In the genomic region with DNA sequence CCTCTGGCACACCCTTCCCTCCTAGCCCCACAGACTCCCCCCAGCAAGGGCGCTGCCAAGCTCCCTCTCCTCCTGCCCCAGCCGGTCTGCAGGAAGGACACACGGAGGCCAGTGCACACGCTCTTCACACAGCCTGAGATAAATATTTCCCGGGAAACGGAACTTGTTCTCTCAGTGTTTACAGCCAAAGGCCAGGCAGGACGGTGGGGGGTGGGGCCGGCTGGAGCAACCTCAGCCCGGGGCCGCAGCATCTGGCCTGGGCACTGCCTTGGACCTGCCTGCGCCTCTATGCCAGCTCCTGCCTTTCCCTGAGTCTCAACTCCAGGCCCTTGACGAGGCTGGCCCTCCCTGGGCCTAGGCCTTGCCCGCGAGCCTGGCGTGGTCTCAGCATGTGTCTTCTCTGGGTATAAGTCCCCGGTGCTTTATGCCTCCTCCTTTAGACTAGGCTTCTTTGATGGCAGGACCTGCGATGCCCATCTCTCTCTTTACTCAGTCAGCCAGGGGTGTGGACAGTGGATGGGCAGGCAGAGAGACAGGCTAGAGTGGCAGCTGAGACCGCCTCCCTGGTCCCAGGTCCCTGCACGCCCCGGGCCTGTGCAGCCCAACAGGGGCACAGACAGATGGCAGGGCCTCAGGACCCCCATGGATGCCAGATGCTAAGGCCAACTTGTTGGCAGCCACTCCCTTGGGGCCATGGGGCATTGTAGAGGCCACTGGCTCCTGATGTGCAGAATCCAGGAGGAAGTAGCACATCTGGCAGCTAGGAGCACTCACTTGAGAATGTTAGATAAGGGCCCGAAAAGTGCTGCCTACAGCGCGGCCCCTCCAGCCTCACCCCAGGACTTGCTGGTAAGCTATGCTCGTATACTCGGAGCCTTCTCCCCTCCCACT, we compare ENCODE assay signal across 11 cellular contexts. TPM values are rescaled to one million over a fixed set of nuclear protein-coding genes. Genes with fewer than 3 reads are reported as not detected.
DNase-seq lines count a peak whose midpoint lies in the region; ATAC-seq, FAIRE-seq and TF ChIP-seq lines count a peak whose summit lies in the region.
"Had no signal": no experiment of that assay in that cellular context is flagged by ENCODE, and none has a peak within 500 bp of the region (broad histone marks: within the 10 kb centered on the region; RNA-seq: fewer than 3 reads in every experiment).

No MANE protein-coding gene starts in this region.

- H3K9me3 Mint-ChIP-seq in GM23338 = no peaks in the 10 kb centered on the region

- TF ChIP-seq CTCF in GM23338 (conservative IDR thresholded peaks at IDR 0.05; ENCODE audit: low read depth in 2 of 2) = no peak
- no peak for TF ChIP-seq CTCF in D721Med (IDR thresholded peaks at IDR 0.05; ENCODE audit: insufficient read depth, missing control alignments)

- 0 out of 2 replicates have a peak overlapping the region, but pooled peaks have one; percentile 38 for H2AFZ ChIP-seq in GM23338

- no peaks in the 10 kb centered on the region for H3K36me3 ChIP-seq in GM23338 (ENCODE audit: insufficient read depth)

- no peaks in the 10 kb centered on the region for H3K36me3 Mint-ChIP-seq in GM23338 (ENCODE audit: low read depth)

- H3K27ac Mint-ChIP-seq in GM23338 = no peak overlapping the region

- no peaks in the 10 kb centered on the region for H3K9me2 ChIP-seq in GM23338 (ENCODE audit: insufficient read depth)

- no peak overlapping the region for H3K27ac ChIP-seq in GM23338 (ENCODE audit: low read depth)
- peak overlapping the region; percentile 70 for H3K27ac ChIP-seq in cingulate gyrus (ENCODE audit: low read depth, low read length)
- H3K27ac ChIP-seq in skin epidermis = peak overlapping the region in 14 of 21 experiments; percentile 22 to 86 (median 60)

- peak; percentile 38 for DNase-seq in GM23338 (ENCODE audit: low spot score)
- DNase-seq in left colon = peak; percentile 62 to 69
- no peak for DNase-seq in activated CD4-positive, alpha-beta T cell treated with anti-CD3 and anti-CD28 coated beads for 1 hour
- no peak for DNase-seq in D721Med (ENCODE audit: insufficient read length, low spot score)
- DNase-seq: NCI-H2029; SIG-M5; stimulated activated naive CD8-positive, alpha-beta T cell treated with anti-CD3 and anti-CD28 coated beads, Interleukin-15, Interleukin-2, amounts not matched to agents 100 U/mL and 50 U/mL, for 24 hours had no signal

- H3K79me2 ChIP-seq in GM23338 (replicated peaks; ENCODE audit: insufficient read depth) = no peaks in the 10 kb centered on the region

- intact Hi-C loops in left colon (cut with DNase I, micrococcal nuclease) = no loop called here

- H3K4me3 ChIP-seq in GM23338 (no peak overlapping the region), skin epidermis (no peak overlapping the region)

- H3K4me2 ChIP-seq in GM23338 = no peak overlapping the region

- peaks cover 17% of the 10 kb centered on the region for H3K27me3 Mint-ChIP-seq in GM23338 (ENCODE audit: insufficient read depth, low read depth, poor library complexity)

- peaks cover 7% of the 10 kb centered on the region for H3K4me1 Mint-ChIP-seq in GM23338

- H3K27me3 ChIP-seq in GM23338 (ENCODE audit: insufficient read depth) = no peaks in the 10 kb centered on the region

- no peak overlapping the region for H3K4me3 Mint-ChIP-seq in GM23338

- FAIRE-seq in D721Med (lab: Jason Lieb, UNC) = no peak

- no peaks in the 10 kb centered on the region for H4K20me1 ChIP-seq in GM23338 (replicated peaks; ENCODE audit: insufficient read depth)

- no peaks in the 10 kb centered on the region for H3F3A ChIP-seq in GM23338 (replicated peaks; ENCODE audit: low read depth)

- no peaks in the 10 kb centered on the region for H3K4me1 ChIP-seq in GM23338 (ENCODE audit: insufficient read depth)

- ATAC-seq in GM23338 (peak; percentile 68), left colon (peak; percentile 92), GM19328 (IDR thresholded peaks at IDR 0.05; ENCODE audit: unreplicated experiment) (no peak), GM19397 (IDR thresholded peaks at IDR 0.05; ENCODE audit: unreplicated experiment) (no peak)
- ATAC-seq: stimulated activated naive CD8-positive, alpha-beta T cell treated with anti-CD3 and anti-CD28 coated beads, Interleukin-15, Interleukin-2, amounts not matched to agents 100 U/mL and 50 U/mL, for 24 hours had no signal

TF ChIP-seq in GM23338, 12 proteins besides CTCF, POLR2A, EP300 and RAD21 (continues in another document):
- no peak for TF ChIP-seq ZNF331 (CRISPR knock-in tag; IDR thresholded peaks at IDR 0.05; ENCODE audit: low read depth)
- TF ChIP-seq NANOG (IDR thresholded peaks at IDR 0.05; ENCODE audit: borderline replicate concordance) = no peak
- TF ChIP-seq, protein P1, sequence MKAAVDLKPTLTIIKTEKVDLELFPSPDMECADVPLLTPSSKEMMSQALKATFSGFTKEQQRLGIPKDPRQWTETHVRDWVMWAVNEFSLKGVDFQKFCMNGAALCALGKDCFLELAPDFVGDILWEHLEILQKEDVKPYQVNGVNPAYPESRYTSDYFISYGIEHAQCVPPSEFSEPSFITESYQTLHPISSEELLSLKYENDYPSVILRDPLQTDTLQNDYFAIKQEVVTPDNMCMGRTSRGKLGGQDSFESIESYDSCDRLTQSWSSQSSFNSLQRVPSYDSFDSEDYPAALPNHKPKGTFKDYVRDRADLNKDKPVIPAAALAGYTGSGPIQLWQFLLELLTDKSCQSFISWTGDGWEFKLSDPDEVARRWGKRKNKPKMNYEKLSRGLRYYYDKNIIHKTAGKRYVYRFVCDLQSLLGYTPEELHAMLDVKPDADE (IDR thresholded peaks at IDR 0.05) = no peak
- no peak for TF ChIP-seq POLR2AphosphoS5 (IDR thresholded peaks at IDR 0.05; ENCODE audit: low read depth)
- no peak for TF ChIP-seq STAT1 (IDR thresholded peaks at IDR 0.05; ENCODE audit: unreplicated experiment)
- no peak for TF ChIP-seq JUNB (IDR thresholded peaks at IDR 0.05; ENCODE audit: unreplicated experiment)
- no peak for TF ChIP-seq ZNF462 (CRISPR knock-in tag; IDR thresholded peaks at IDR 0.05)

RNA-seq across cellular contexts. Expression of gene PDE2A, which starts 48.2 kb away (rescaled TPM):
- 8.2 and 16.2 TPM in 2 replicates for total RNA-seq in GM23338 (2014; rRNA removed; shearing (Covaris generic))
- polyA plus RNA-seq in GM23338 (2016; fragmentation: Nextera tagmentation; extraction: Ambion mirVana) = 4.1 and 4.3 TPM in 2 replicates
- 10 to 100 TPM in 1 of 2 donors, 1 to 10 TPM in 1; 6.6 to 10.4 TPM for total RNA-seq in left colon

Comparison
In these comparisons a context has a peak if more than half of its experiments do, and no peak if none do; other contexts are left out.
1. ATAC-seq: peak in GM23338 (single experiment) and left colon (single experiment); none in GM19328 (single experiment) and GM19397 (single experiment).
2. DNase-seq: peak in GM23338 (single experiment) and left colon (2 of 2); none in activated CD4-positive, alpha-beta T cell treated with anti-CD3 and anti-CD28 coated beads for 1 hour (single experiment) and D721Med (single experiment).